Comparison of ENCODE assay signal across 1 cellular context in the genomic region with DNA sequence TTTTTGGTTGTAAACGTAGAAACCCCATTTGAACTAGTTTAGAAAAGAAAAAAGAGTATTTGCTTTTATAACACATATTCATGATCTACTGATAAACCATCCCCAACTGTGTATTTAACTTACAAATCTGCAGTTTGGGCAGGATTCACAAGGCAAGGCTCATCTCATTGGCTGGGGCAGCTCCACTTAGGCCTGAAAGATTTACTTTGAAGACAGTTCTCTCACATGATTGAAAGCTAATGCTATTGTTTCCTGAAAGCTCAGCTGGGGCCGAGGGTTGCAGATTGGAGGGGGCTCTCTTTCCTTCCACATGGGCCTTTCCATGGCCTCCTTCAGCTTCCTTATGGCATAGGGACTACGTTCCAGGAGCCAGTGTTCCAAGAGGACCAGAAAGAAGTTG.
TF ChIP-seq lines count a peak whose summit lies in the region.

No MANE protein-coding gene starts in this region.

TF ChIP-seq in IMR-90, 13 proteins besides CTCF, POLR2A, EP300 and RAD21:
- TF ChIP-seq, protein P1, sequence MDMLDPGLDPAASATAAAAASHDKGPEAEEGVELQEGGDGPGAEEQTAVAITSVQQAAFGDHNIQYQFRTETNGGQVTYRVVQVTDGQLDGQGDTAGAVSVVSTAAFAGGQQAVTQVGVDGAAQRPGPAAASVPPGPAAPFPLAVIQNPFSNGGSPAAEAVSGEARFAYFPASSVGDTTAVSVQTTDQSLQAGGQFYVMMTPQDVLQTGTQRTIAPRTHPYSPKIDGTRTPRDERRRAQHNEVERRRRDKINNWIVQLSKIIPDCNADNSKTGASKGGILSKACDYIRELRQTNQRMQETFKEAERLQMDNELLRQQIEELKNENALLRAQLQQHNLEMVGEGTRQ (IDR thresholded peaks at IDR 0.05; ENCODE audit: low read depth, low read length), result no peak
- no peak for TF ChIP-seq MXI1 (IDR thresholded peaks at IDR 0.05; ENCODE audit: borderline replicate concordance, low read depth, low read length)
- no peak for TF ChIP-seq CHD1 (IDR thresholded peaks at IDR 0.05; ENCODE audit: low read depth, low read length)
- TF ChIP-seq, protein P2, sequence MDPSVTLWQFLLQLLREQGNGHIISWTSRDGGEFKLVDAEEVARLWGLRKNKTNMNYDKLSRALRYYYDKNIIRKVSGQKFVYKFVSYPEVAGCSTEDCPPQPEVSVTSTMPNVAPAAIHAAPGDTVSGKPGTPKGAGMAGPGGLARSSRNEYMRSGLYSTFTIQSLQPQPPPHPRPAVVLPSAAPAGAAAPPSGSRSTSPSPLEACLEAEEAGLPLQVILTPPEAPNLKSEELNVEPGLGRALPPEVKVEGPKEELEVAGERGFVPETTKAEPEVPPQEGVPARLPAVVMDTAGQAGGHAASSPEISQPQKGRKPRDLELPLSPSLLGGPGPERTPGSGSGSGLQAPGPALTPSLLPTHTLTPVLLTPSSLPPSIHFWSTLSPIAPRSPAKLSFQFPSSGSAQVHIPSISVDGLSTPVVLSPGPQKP (IDR thresholded peaks at IDR 0.05; ENCODE audit: borderline replicate concordance, low read depth, low read length), result no peak
- TF ChIP-seq MAFK (IDR thresholded peaks at IDR 0.05; ENCODE audit: low read depth, low read length), result no peak
- no peak for TF ChIP-seq RFX5 (IDR thresholded peaks at IDR 0.05; ENCODE audit: low read depth, low read length)
- TF ChIP-seq SMC3 (IDR thresholded peaks at IDR 0.05; ENCODE audit: low read depth, low read length), result no peak
- no peak for TF ChIP-seq BHLHE40 (IDR thresholded peaks at IDR 0.05; ENCODE audit: low read depth, low read length)
- TF ChIP-seq NFE2L2 (IDR thresholded peaks at IDR 0.05; ENCODE audit: low read depth, low read length), result no peak
- no peak for TF ChIP-seq FOS (IDR thresholded peaks at IDR 0.05; ENCODE audit: low read depth, low read length)
- no peak for TF ChIP-seq MAZ (IDR thresholded peaks at IDR 0.05; ENCODE audit: borderline replicate concordance, low read depth, low read length)
- no peak for TF ChIP-seq CEBPB (IDR thresholded peaks at IDR 0.05; ENCODE audit: low read depth, low read length)
- TF ChIP-seq RCOR1 (IDR thresholded peaks at IDR 0.05; ENCODE audit: insufficient replicate concordance, low read length), result no peak
